Comparison of ENCODE assay signal across 10 cellular contexts in the genomic region with DNA sequence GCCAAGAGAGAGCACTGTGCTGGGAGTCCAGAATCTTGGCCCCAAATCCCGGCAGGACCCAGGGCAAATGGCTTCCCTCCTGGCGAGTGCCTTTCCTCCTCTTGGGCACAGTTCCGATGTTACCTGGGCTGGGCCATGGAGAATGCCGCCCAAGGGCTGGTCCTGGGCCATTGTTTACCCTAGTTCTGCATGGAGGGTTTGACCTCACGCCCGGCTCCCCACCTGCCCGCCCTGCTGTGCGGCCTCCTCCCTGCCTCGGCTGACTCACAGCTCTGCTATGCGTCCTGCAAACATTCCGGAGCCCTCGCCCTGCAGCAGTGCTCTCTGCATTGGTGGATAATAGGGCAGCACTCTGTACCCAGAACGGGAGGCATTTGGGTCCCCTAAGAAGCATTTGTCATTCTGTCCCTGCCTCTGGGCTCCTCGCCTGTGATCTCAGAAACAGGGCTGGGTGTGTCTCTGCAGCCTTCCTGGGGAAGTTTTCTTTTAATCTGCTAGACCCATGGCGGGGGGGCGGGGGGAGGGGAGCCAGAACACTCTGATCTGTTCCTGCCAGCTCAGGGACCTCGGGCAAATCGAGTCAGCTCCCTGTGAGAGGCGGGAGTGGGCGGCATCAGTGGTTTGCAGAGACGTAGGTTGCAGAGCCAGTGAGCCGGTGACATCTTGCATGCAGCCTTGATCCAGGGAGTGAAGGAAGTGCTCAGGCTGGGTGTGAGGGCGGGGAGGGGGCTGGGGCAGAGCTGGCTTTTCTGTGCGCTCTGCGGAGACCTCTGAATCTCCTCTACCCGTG. TPM values are rescaled to one million over a fixed set of nuclear protein-coding genes. Genes with fewer than 3 reads are reported as not detected.
A peak's percentile ranks its signal among the peaks of the same experiment; 100 is the strongest.
DNase-seq lines count a peak whose midpoint lies in the region; TF ChIP-seq lines count a peak whose summit lies in the region.
"Had no signal": no experiment of that assay in that cellular context is flagged by ENCODE, and none has a peak within 500 bp of the region (broad histone marks: within the 10 kb centered on the region; RNA-seq: fewer than 3 reads in every experiment).

No MANE protein-coding gene starts in this region.

- peaks cover 5% of the 10 kb centered on the region for H3K4me1 ChIP-seq in endodermal cell (ENCODE audit: control insufficient read depth, insufficient read depth, low read length)
- peaks cover 50% of the 10 kb centered on the region for H3K4me1 ChIP-seq in mucosa of stomach (ENCODE audit: control insufficient read depth, insufficient read depth, low read length)
- no peaks in the 10 kb centered on the region for H3K4me1 ChIP-seq in Karpas-422 (ENCODE audit: low read length)
- H3K4me1 ChIP-seq: uterus had no signal

- intact Hi-C loops in CD14-positive monocyte (cut with micrococcal nuclease) = no loop called here

- H3K27ac ChIP-seq in endodermal cell (ENCODE audit: low read depth, low read length) (peak overlapping the region; percentile 73), Karpas-422 (ENCODE audit: low read length) (no peak overlapping the region)

- H3K27me3 Mint-ChIP-seq in CD14-positive monocyte (ENCODE audit: low read depth in 3 of 3) = peaks cover 0 to 10% (median 0%) of the 10 kb centered on the region in 3 donors
- no peaks in the 10 kb centered on the region for H3K27me3 Mint-ChIP-seq in endodermal cell (ENCODE audit: insufficient read depth)
- H3K27me3 Mint-ChIP-seq in stimulated activated naive CD8-positive, alpha-beta T cell treated with anti-CD3 and anti-CD28 coated beads, Interleukin-15, Interleukin-2, amounts not matched to agents 100 ng/mL and 50 ng/mL, for 24 hours = no peaks in the 10 kb centered on the region

- TF ChIP-seq EP300 in Ishikawa (IDR thresholded peaks at IDR 0.05; ENCODE audit: borderline replicate concordance) = peak; percentile 100

- H3K4me3 Mint-ChIP-seq in CD14-positive monocyte = peak overlapping the region in 1 of 2 donors; percentile 26
- peak overlapping the region; percentile 44 for H3K4me3 Mint-ChIP-seq in endodermal cell
- H3K4me3 Mint-ChIP-seq in stimulated activated naive CD8-positive, alpha-beta T cell treated with anti-CD3 and anti-CD28 coated beads, Interleukin-15, Interleukin-2, amounts not matched to agents 100 ng/mL and 50 ng/mL, for 24 hours = no peak overlapping the region

- no peak overlapping the region for H3K4me2 ChIP-seq in Karpas-422 (ENCODE audit: low read depth, low read length, poor library complexity, severe bottlenecking)

- H3K79me2 ChIP-seq in Karpas-422 (ENCODE audit: low read length) = no peaks in the 10 kb centered on the region

- H4K20me1 ChIP-seq in Karpas-422 (ENCODE audit: insufficient read depth, low read depth, low read length) = no peaks in the 10 kb centered on the region

- H3K27me3 ChIP-seq in endodermal cell (ENCODE audit: control insufficient read depth, insufficient read depth, low read length, poor library complexity, severe bottlenecking) (no peaks in the 10 kb centered on the region), mucosa of stomach (ENCODE audit: control insufficient read depth, insufficient read depth, low read length) (no peaks in the 10 kb centered on the region), Karpas-422 (ENCODE audit: low read length) (no peaks in the 10 kb centered on the region)
- H3K27me3 ChIP-seq: uterus had no signal

- H3K4me1 Mint-ChIP-seq in CD14-positive monocyte (peaks cover 5% of the 10 kb centered on the region), endodermal cell (peaks cover 15% of the 10 kb centered on the region)
- H3K4me1 Mint-ChIP-seq in stimulated activated naive CD8-positive, alpha-beta T cell treated with anti-CD3 and anti-CD28 coated beads, Interleukin-15, Interleukin-2, amounts not matched to agents 100 ng/mL and 50 ng/mL, for 24 hours (ENCODE audit: low read depth) = peaks cover 34% of the 10 kb centered on the region

- TF ChIP-seq RAD21 in Ishikawa (IDR thresholded peaks at IDR 0.05; ENCODE audit: low read depth) = peak; percentile 43

- DNase-seq in CD14-positive monocyte (ENCODE audit: low spot score) (peak; percentile 40), endodermal cell (peak; percentile 98), Karpas-422 (no peak), NCI-H774 (lab: John Stamatoyannopoulos, UW) (no peak)
- peak; percentile 85 for DNase-seq in activated CD8-positive, alpha-beta memory T cell treated with anti-CD3 and anti-CD28 coated beads for 24 hours

- WGBS in endodermal cell (ENCODE audit: insufficient coverage in 1 of 2, insufficient read length in 1 of 2), 2 experiments = 4 to 8% methylated on average over 19 to 26 of the region's 26 CpGs

- H3K4me3 ChIP-seq in endodermal cell (ENCODE audit: low read length) = peak overlapping the region; percentile 58
- H3K4me3 ChIP-seq in mucosa of stomach (ENCODE audit: low read length) = no peak overlapping the region
- no peak overlapping the region for H3K4me3 ChIP-seq in Karpas-422 (ENCODE audit: low read length)
- H3K4me3 ChIP-seq: HAP-1, uterus had no signal

- H3K9me3 ChIP-seq in endodermal cell (ENCODE audit: control insufficient read depth, low read length) (peaks cover 9% of the 10 kb centered on the region), mucosa of stomach (ENCODE audit: control insufficient read depth, low read length) (no peaks in the 10 kb centered on the region), Karpas-422 (ENCODE audit: low read length) (no peaks in the 10 kb centered on the region)
- H3K9me3 ChIP-seq: uterus had no signal

- H3K36me3 Mint-ChIP-seq in CD14-positive monocyte (no peaks in the 10 kb centered on the region), endodermal cell (ENCODE audit: low read depth) (no peaks in the 10 kb centered on the region)
- H3K36me3 Mint-ChIP-seq in stimulated activated naive CD8-positive, alpha-beta T cell treated with anti-CD3 and anti-CD28 coated beads, Interleukin-15, Interleukin-2, amounts not matched to agents 100 ng/mL and 50 ng/mL, for 24 hours (ENCODE audit: low read depth) = no peaks in the 10 kb centered on the region

- H3K9ac ChIP-seq in endodermal cell (ENCODE audit: extremely low read depth, low read length, poor library complexity, severe bottlenecking) (peak overlapping the region; percentile 69), mucosa of stomach (ENCODE audit: low read length) (peak overlapping the region; percentile 39), Karpas-422 (ENCODE audit: low read length) (no peak overlapping the region)

- peaks cover 0 to 14% (median 8%) of the 10 kb centered on the region in 7 donors for H3K9me3 Mint-ChIP-seq in CD14-positive monocyte
- peaks cover 10% of the 10 kb centered on the region for H3K9me3 Mint-ChIP-seq in endodermal cell
- peaks cover under 1% of the 10 kb centered on the region for H3K9me3 Mint-ChIP-seq in stimulated activated naive CD8-positive, alpha-beta T cell treated with anti-CD3 and anti-CD28 coated beads, Interleukin-15, Interleukin-2, amounts not matched to agents 100 ng/mL and 50 ng/mL, for 24 hours

- H3K36me3 ChIP-seq in endodermal cell (ENCODE audit: control insufficient read depth, insufficient read depth, low read length) (no peaks in the 10 kb centered on the region), mucosa of stomach (ENCODE audit: control insufficient read depth, insufficient read depth, low read length) (no peaks in the 10 kb centered on the region), Karpas-422 (ENCODE audit: insufficient read depth, low read length) (no peaks in the 10 kb centered on the region)
- H3K36me3 ChIP-seq: HAP-1, uterus had no signal

- H3K27ac Mint-ChIP-seq in CD14-positive monocyte = no peak overlapping the region
- H3K27ac Mint-ChIP-seq in endodermal cell = peak overlapping the region; percentile 91
- peak overlapping the region; percentile 67 for H3K27ac Mint-ChIP-seq in stimulated activated naive CD8-positive, alpha-beta T cell treated with anti-CD3 and anti-CD28 coated beads, Interleukin-15, Interleukin-2, amounts not matched to agents 100 ng/mL and 50 ng/mL, for 24 hours

- TF ChIP-seq CTCF in CD14-positive monocyte (IDR thresholded peaks at IDR 0.05) (no peak), endodermal cell (conservative IDR thresholded peaks at IDR 0.05) (no peak)

- H2AFZ ChIP-seq in Karpas-422 (ENCODE audit: low read length) = no peak overlapping the region

- no peaks in the 10 kb centered on the region for H3K9me2 ChIP-seq in Karpas-422 (replicated peaks; ENCODE audit: insufficient read depth, low read length)

TF ChIP-seq in Ishikawa, 13 proteins besides CTCF, POLR2A, EP300 and RAD21 (continues in another document):
- TF ChIP-seq CREB1 (IDR thresholded peaks at IDR 0.05; ENCODE audit: low read depth) = peak; percentile 70
- TF ChIP-seq FOXM1 (IDR thresholded peaks at IDR 0.05; ENCODE audit: borderline replicate concordance, low read depth) = peak; percentile 100
- TF ChIP-seq EGR1 (IDR thresholded peaks at IDR 0.05) = peak; percentile 71
- TF ChIP-seq CEBPB (IDR thresholded peaks at IDR 0.05) = peak; percentile 86
- peak; percentile 87 for TF ChIP-seq YY1 (IDR thresholded peaks at IDR 0.05; ENCODE audit: low read depth)
- TF ChIP-seq NFIC (IDR thresholded peaks at IDR 0.05) = peak; percentile 99
- peak; percentile 20; the same call in 1 of the 2 replicates for TF ChIP-seq TAF1 (IDR thresholded peaks at IDR 0.05; ENCODE audit: low read depth)
- peak; percentile 29 for TF ChIP-seq ZBTB7A (IDR thresholded peaks at IDR 0.05; ENCODE audit: low read depth)
- TF ChIP-seq, protein P1, sequence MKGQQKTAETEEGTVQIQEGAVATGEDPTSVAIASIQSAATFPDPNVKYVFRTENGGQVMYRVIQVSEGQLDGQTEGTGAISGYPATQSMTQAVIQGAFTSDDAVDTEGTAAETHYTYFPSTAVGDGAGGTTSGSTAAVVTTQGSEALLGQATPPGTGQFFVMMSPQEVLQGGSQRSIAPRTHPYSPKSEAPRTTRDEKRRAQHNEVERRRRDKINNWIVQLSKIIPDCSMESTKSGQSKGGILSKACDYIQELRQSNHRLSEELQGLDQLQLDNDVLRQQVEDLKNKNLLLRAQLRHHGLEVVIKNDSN (IDR thresholded peaks at IDR 0.05) = peak; percentile 73
- TF ChIP-seq TCF12 (IDR thresholded peaks at IDR 0.05; ENCODE audit: low read depth) = peak; percentile 100

RNA-seq across cellular contexts. Expression of a gene that starts 32.9 kb away (rescaled TPM):
- polyA plus RNA-seq in CD14-positive monocyte = not detected
- under 1 TPM; 0.20 to 0.64 TPM for total RNA-seq in endodermal cell
- polyA plus RNA-seq in endodermal cell (2013, experiment 1 of 2) = 0.18 TPM
- not detected for polyA plus RNA-seq in endodermal cell (2013, experiment 2 of 2)
- total RNA-seq in Karpas-422 (2014; rRNA removed; shearing (Covaris generic); ENCODE audit: low replicate concordance) = 0.47 TPM in 1 of 2 replicates, not detected in the other

Comparison
In these comparisons a context has a peak if more than half of its experiments do, and no peak if none do; other contexts are left out.
1. DNase-seq: peak in CD14-positive monocyte (single experiment), activated CD8-positive, alpha-beta memory T cell treated with anti-CD3 and anti-CD28 coated beads for 24 hours (single experiment) and endodermal cell (single experiment); none in Karpas-422 (single experiment) and NCI-H774 (single experiment).
2. H3K27ac Mint-ChIP-seq: peak in endodermal cell (single experiment) and stimulated activated naive CD8-positive, alpha-beta T cell treated with anti-CD3 and anti-CD28 coated beads, Interleukin-15, Interleukin-2, amounts not matched to agents 100 ng/mL and 50 ng/mL, for 24 hours (single experiment); none in CD14-positive monocyte (0 of 7).